Comparison of ENCODE assay signal across 28 cellular contexts in the genomic region with DNA sequence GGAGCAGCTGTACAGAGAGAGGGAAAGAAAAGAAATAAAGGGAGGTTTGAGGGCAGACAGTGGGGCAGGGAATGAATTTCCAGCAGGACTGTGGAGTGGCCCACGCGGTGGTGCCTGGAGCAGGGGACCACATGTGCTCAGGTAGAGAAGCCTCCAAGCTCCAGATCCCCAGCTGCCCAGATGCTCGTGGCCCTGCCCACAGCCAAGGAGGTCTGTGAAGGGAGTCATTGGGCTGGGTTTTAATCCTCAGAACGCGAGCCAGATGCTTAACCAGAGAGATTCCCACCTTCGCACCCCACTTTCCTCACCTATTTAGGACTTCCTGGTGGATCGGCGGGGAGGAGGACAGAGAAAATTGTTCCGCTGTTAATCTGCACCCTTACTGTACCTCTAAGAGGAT.
"Had no signal": no experiment of that assay in that cellular context is flagged by ENCODE, and none has a peak within 500 bp of the region (broad histone marks: within the 10 kb centered on the region; RNA-seq: fewer than 3 reads in every experiment).

No MANE protein-coding gene starts in this region.

- H3K27ac ChIP-seq: SJSA1 had no signal

- H3K36me3 Mint-ChIP-seq: activated naive CD4-positive, alpha-beta T cell treated with anti-CD3 and anti-CD28 coated beads, Interleukin-2, amount 50 U/mL, for 24 hours; brain had no signal

- H3K4me1 Mint-ChIP-seq: activated naive CD8-positive, alpha-beta T cell treated with anti-CD3 and anti-CD28 coated beads, Interleukin-2, amount 50 U/mL, for 24 hours had no signal

- H3K27me3 ChIP-seq: SJSA1 had no signal

- H3K4me1 ChIP-seq: SJSA1 had no signal

- DNase-seq: activated CD4-positive, alpha-beta T cell treated with anti-CD3 and anti-CD28 coated beads for 36 hours; activated CD4-positive, alpha-beta T cell treated with anti-CD3 and anti-CD28 coated beads, Interleukin-2, amount 10 ng/mL, durations not matched to agents 7 days and 5 days; activated CD4-positive, alpha-beta T cell treated with anti-CD3 and anti-CD28 coated beads, Interleukin-2, amount 50 U/mL, for 48 hours; activated CD8-positive, alpha-beta T cell treated with anti-CD3 and anti-CD28 coated beads, Interleukin-2, amount 10 ng/mL, durations not matched to agents 7 days and 5 days; activated gamma-delta T cell; activated naive CD4-positive, alpha-beta T cell treated with Interleukin-2 at 50 U/mL for 16 hours; activated naive CD8-positive, alpha-beta T cell treated with anti-CD3 and anti-CD28 coated beads, Interleukin-2, amount 50 U/mL, for 24 hours; activated T-cell treated with anti-CD3 and anti-CD28 coated beads, Interleukin-2, amount 50 U/mL, for 24 hours; anterior cingulate cortex; central memory CD4-positive, alpha-beta T cell; Karpas-422; KBM-7; NCI-H1048; NCI-H1105 treated with DMSO at 0.1 percent for 48 hours; NCI-H1436; NCI-H1694; NCI-H1930; NCI-H2081 treated with DMSO at 0.1 percent for 48 hours; NCI-H345; NCI-H524 treated with DMSO at 0.1 percent for 48 hours; SHP77 treated with DMSO at 0.1 percent for 48 hours had no signal

- FAIRE-seq: TTC549 had no signal

- ATAC-seq: activated CD4-positive, alpha-beta T cell treated with anti-CD3 and anti-CD28 coated beads for 36 hours; activated CD4-positive, CD25-positive, alpha-beta regulatory T cell treated with anti-CD3 and anti-CD28 coated beads, Interleukin-2, amount 50 U/mL, for 24 hours; activated CD8-positive, alpha-beta T cell treated with anti-CD3 and anti-CD28 coated beads, Interleukin-2, amount 10 ng/mL, durations not matched to agents 7 days and 5 days; activated naive CD8-positive, alpha-beta T cell treated with anti-CD3 and anti-CD28 coated beads, Interleukin-2, amount 50 U/mL, for 24 hours; Panc1 had no signal

- H3K4me3 ChIP-seq: SJSA1 had no signal

- H3K9me3 ChIP-seq: SJSA1 had no signal

- H3K27me3 Mint-ChIP-seq: activated CD4-positive, alpha-beta T cell treated with anti-CD3 and anti-CD28 coated beads for 36 hours; activated CD4-positive, alpha-beta T cell treated with anti-CD3 and anti-CD28 coated beads, Interleukin-2, amount 10 ng/mL, durations not matched to agents 7 days and 5 days; activated naive CD4-positive, alpha-beta T cell treated with anti-CD3 and anti-CD28 coated beads, Interleukin-2, amount 50 U/mL, for 24 hours; activated naive CD8-positive, alpha-beta T cell treated with anti-CD3 and anti-CD28 coated beads, Interleukin-2, amount 50 U/mL, for 24 hours; activated T-cell treated with anti-CD3 and anti-CD28 coated beads, Interleukin-2, amount 50 U/mL, for 24 hours; brain had no signal

- H3K27ac Mint-ChIP-seq: activated CD4-positive, alpha-beta T cell treated with anti-CD3 and anti-CD28 coated beads for 36 hours; activated CD4-positive, alpha-beta T cell treated with anti-CD3 and anti-CD28 coated beads, Interleukin-2, amount 10 ng/mL, durations not matched to agents 7 days and 5 days; activated CD8-positive, alpha-beta T cell treated with anti-CD3 and anti-CD28 coated beads, Interleukin-2, amount 10 ng/mL, durations not matched to agents 7 days and 5 days; activated naive CD4-positive, alpha-beta T cell treated with anti-CD3 and anti-CD28 coated beads, Interleukin-2, amount 50 U/mL, for 24 hours; activated naive CD8-positive, alpha-beta T cell treated with anti-CD3 and anti-CD28 coated beads, Interleukin-2, amount 50 U/mL, for 24 hours; activated T-cell treated with anti-CD3 and anti-CD28 coated beads, Interleukin-2, amount 50 U/mL, for 24 hours; activated T-helper 2 cell treated with anti-CD3 and anti-CD28 coated beads, Interferon-gamma antibody, Interleukin-2, Interleukin-4, amounts not matched to agents 10 μg/mL and 5 μg/mL and 100 μg/mL, durations not matched to agents 14 hours and 24 hours and 36 hours; brain had no signal

- H3K36me3 ChIP-seq: SJSA1 had no signal

- H3K4me3 Mint-ChIP-seq: activated CD4-positive, alpha-beta T cell treated with anti-CD3 and anti-CD28 coated beads for 36 hours; activated CD4-positive, alpha-beta T cell treated with anti-CD3 and anti-CD28 coated beads, Interleukin-2, amount 10 ng/mL, durations not matched to agents 7 days and 5 days; activated CD8-positive, alpha-beta T cell treated with anti-CD3 and anti-CD28 coated beads, Interleukin-2, amount 10 ng/mL, durations not matched to agents 7 days and 5 days; activated naive CD4-positive, alpha-beta T cell treated with anti-CD3 and anti-CD28 coated beads, Interleukin-2, amount 50 U/mL, for 24 hours; activated naive CD8-positive, alpha-beta T cell treated with anti-CD3 and anti-CD28 coated beads, Interleukin-2, amount 50 U/mL, for 24 hours; activated T-cell treated with anti-CD3 and anti-CD28 coated beads, Interleukin-2, amount 50 U/mL, for 24 hours; brain had no signal
